In the genomic region with DNA sequence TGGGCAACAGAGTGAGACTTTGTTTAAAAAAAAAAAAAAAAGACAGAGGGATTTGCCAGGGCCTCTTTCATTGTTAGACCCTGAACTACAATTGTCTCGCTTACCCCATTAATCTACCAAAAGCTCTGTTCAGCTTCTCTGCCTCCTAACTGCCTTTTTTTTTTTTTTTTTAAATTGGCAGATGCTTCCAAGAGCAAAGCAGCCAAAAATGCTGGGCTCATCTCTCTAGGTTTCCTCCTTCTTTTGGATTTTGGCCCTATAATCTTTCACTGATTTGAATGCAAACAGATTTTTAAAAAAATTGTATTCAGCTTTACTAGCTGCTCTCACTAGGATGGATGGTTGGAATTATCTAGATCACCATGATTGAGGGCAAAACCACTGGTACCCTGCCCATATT, we compare ENCODE assay signal across 17 cellular contexts.
"Had no signal": no experiment of that assay in that cellular context is flagged by ENCODE, and none has a peak within 500 bp of the region (broad histone marks: within the 10 kb centered on the region; RNA-seq: fewer than 3 reads in every experiment).

No MANE protein-coding gene starts in this region.

- H3K4me1 Mint-ChIP-seq: naive B cell had no signal

- DNase-seq: dermis blood vessel endothelial cell; esophagus squamous epithelium; heart left ventricle; hippocampal formation; left colon; mesendoderm; naive B cell; psoas muscle; retina; right lobe of liver; stimulated activated CD4-positive, alpha-beta T cell treated with anti-CD3 and anti-CD28 coated beads, Interleukin-4, amount 100 ng/mL, for 1 hour; stimulated activated CD8-positive, alpha-beta memory T cell treated with anti-CD3 and anti-CD28 coated beads, Interleukin-4, amount 100 ng/mL, for 48 hours; stimulated activated naive CD8-positive, alpha-beta T cell treated with anti-CD3 and anti-CD28 coated beads, Interleukin-15, Interleukin-2, amounts not matched to agents 100 U/mL and 50 U/mL, for 24 hours; testis had no signal

- H3K36me3 ChIP-seq: esophagus squamous epithelium, heart left ventricle, neutrophil, right lobe of liver, tibial nerve had no signal

- H3K27me3 ChIP-seq: right lobe of liver, testis, tibial nerve had no signal

- H3K9me3 Mint-ChIP-seq: stimulated activated effector memory CD8-positive, alpha-beta T cell treated with anti-CD3 and anti-CD28 coated beads, Interleukin-12 subunit alpha, Interleukin-12 subunit beta, amount 100 ng/mL, for 72 hours had no signal

- H3K36me3 Mint-ChIP-seq: naive B cell; stimulated activated effector memory CD8-positive, alpha-beta T cell treated with anti-CD3 and anti-CD28 coated beads, Interleukin-12 subunit alpha, Interleukin-12 subunit beta, amount 100 ng/mL, for 72 hours had no signal

- ATAC-seq: heart left ventricle; left colon; psoas muscle; right lobe of liver; stimulated activated effector memory CD8-positive, alpha-beta T cell treated with anti-CD3 and anti-CD28 coated beads, Interleukin-12 subunit alpha, Interleukin-12 subunit beta, amount 100 ng/mL, for 72 hours; stimulated activated naive CD8-positive, alpha-beta T cell treated with anti-CD3 and anti-CD28 coated beads, Interleukin-15, Interleukin-2, amounts not matched to agents 100 U/mL and 50 U/mL, for 24 hours had no signal

- H3K27ac Mint-ChIP-seq: naive B cell; stimulated activated effector memory CD8-positive, alpha-beta T cell treated with anti-CD3 and anti-CD28 coated beads, Interleukin-12 subunit alpha, Interleukin-12 subunit beta, amount 100 ng/mL, for 72 hours had no signal

- H3K9me3 ChIP-seq: esophagus squamous epithelium, heart left ventricle, neutrophil, psoas muscle, right lobe of liver, testis had no signal

- H3K4me3 Mint-ChIP-seq: naive B cell; stimulated activated effector memory CD8-positive, alpha-beta T cell treated with anti-CD3 and anti-CD28 coated beads, Interleukin-12 subunit alpha, Interleukin-12 subunit beta, amount 100 ng/mL, for 72 hours had no signal

- H3K27ac ChIP-seq: esophagus squamous epithelium, heart left ventricle, neutrophil, psoas muscle, right lobe of liver, testis, tibial nerve had no signal

- H3K4me3 ChIP-seq: esophagus squamous epithelium, heart left ventricle, psoas muscle, right lobe of liver, testis, tibial nerve had no signal

- H3K4me1 ChIP-seq: heart left ventricle, psoas muscle, right lobe of liver, testis, tibial nerve had no signal
